Comparison of ENCODE assay signal across 14 cellular contexts in genomic region chr14:66476964-66477363, GRCh38. TPM values are rescaled to one million over a fixed set of nuclear protein-coding genes. Genes with fewer than 3 reads are reported as not detected.
DNase-seq lines count a peak whose midpoint lies in the region; ATAC-seq and TF ChIP-seq lines count a peak whose summit lies in the region.
"Had no signal": no experiment of that assay in that cellular context is flagged by ENCODE, and none has a peak within 500 bp of the region (broad histone marks: within the 10 kb centered on the region; RNA-seq: fewer than 3 reads in every experiment).

No MANE protein-coding gene starts in this region.

- H3K4me1 Mint-ChIP-seq in chondrocyte (ENCODE audit: low read depth) = no peaks in the 10 kb centered on the region
- H3K4me1 Mint-ChIP-seq: immature natural killer cell, WTC11 had no signal

- H3K27ac Mint-ChIP-seq in chondrocyte (ENCODE audit: unreplicated experiment) = no peak overlapping the region
- H3K27ac Mint-ChIP-seq: CD8-positive, alpha-beta T cell; immature natural killer cell; WTC11 had no signal

- DNase-seq in GM04504 (ENCODE audit: low read depth) = peak; percentile 3
- peak; percentile 24 for DNase-seq in OCI-M1 (lab: John Stamatoyannopoulos, UW)
- no peak for DNase-seq in chondrocyte (ENCODE audit: low spot score)
- DNase-seq in non-pigmented ciliary epithelial cell (ENCODE audit: low read depth) = peak; percentile 11
- DNase-seq in NCI-H748 (lab: John Stamatoyannopoulos, UW; ENCODE audit: unreplicated experiment) = no peak
- DNase-seq in stimulated activated CD4-positive, alpha-beta T cell treated with anti-CD3 and anti-CD28 coated beads, Interleukin-4, amount 100 ng/mL, for 1 hour = no peak
- DNase-seq: anterior cingulate cortex; CD8-positive, alpha-beta T cell; immature natural killer cell; psoas muscle; SHP77 treated with DMSO at 0.1 percent for 48 hours had no signal

- no peak overlapping the region for H3K4me3 Mint-ChIP-seq in chondrocyte (ENCODE audit: unreplicated experiment)
- H3K4me3 Mint-ChIP-seq: CD8-positive, alpha-beta T cell; immature natural killer cell; WTC11 had no signal

- H3K36me3 Mint-ChIP-seq in chondrocyte (ENCODE audit: low read depth) = no peaks in the 10 kb centered on the region
- H3K36me3 Mint-ChIP-seq: immature natural killer cell had no signal

- TF ChIP-seq CTCF in chondrocyte (IDR thresholded peaks at IDR 0.05) = peak; percentile 24

- no peaks in the 10 kb centered on the region for H3K27me3 Mint-ChIP-seq in chondrocyte (ENCODE audit: low read depth)

- ATAC-seq in GM21723 (IDR thresholded peaks at IDR 0.05; ENCODE audit: unreplicated experiment) = no peak
- ATAC-seq in HG02588 (IDR thresholded peaks at IDR 0.05; ENCODE audit: unreplicated experiment) = no peak
- ATAC-seq: CD8-positive, alpha-beta T cell; psoas muscle; WTC11 had no signal

- peaks cover 3% of the 10 kb centered on the region for H3K9me3 Mint-ChIP-seq in chondrocyte (ENCODE audit: low read depth)
- H3K9me3 Mint-ChIP-seq: CD8-positive, alpha-beta T cell had no signal

RNA-seq across cellular contexts. Expression of gene CCDC196, which starts 9.2 kb away (rescaled TPM):
- not detected in 3 replicates for total RNA-seq in chondrocyte
- total RNA-seq: CD8-positive, alpha-beta T cell; psoas muscle; WTC11 had no signal

RNA-seq across cellular contexts. Expression of gene GPHN, which starts 31.0 kb away (rescaled TPM):
- 12.4 to 25.0 TPM (median 17.5 TPM) in 3 replicates for total RNA-seq in chondrocyte

Comparison
In these comparisons a context has a peak if more than half of its experiments do, and no peak if none do; other contexts are left out.
1. DNase-seq: peak in GM04504 (single experiment), OCI-M1 (single experiment) and non-pigmented ciliary epithelial cell (single experiment); none in chondrocyte (single experiment), NCI-H748 (single experiment) and stimulated activated CD4-positive, alpha-beta T cell treated with anti-CD3 and anti-CD28 coated beads, Interleukin-4, amount 100 ng/mL, for 1 hour (single experiment).